Comparison of ENCODE assay signal across 1 cellular context in the genomic region with DNA sequence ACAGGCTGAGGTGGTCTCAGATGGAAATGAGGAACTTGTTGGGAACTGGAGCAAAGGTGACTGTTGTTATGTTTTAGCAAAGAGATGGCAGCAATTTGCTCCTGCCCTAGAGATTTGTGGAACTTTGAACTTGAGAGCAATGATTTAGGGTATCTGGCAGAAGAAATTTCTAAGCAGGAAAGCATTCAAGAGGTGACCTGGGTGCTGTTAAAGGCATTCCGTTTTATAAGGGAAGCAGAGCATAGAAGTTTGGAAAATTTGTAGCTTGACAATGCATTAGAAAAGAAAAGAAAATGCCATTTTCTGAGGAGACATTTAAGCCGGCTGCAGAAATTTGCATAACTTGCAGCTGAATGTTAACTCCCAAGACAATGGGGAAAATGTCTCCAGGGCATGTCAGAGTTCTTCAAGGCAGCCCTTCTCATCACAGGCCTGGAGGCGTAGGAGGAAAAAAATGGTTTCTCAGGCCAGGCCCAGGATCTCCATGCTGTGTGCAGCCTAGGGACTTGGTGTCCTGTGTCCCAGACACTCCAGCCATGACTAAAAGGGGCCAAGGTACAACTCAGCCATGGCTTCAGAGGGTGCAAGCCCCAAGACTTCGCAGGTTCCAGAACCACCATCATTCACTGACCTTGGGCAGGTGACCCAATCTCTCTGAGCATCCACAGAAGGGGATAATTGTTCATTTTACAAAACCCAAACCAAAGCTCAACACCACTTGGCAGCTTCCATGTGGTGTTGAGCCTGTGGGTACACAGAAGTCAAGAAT. TPM values are rescaled to one million over a fixed set of nuclear protein-coding genes. Genes with fewer than 3 reads are reported as not detected.
"Had no signal": no experiment of that assay in that cellular context is flagged by ENCODE, and none has a peak within 500 bp of the region (broad histone marks: within the 10 kb centered on the region; RNA-seq: fewer than 3 reads in every experiment).

No MANE protein-coding gene starts in this region.

RNA-seq across cellular contexts. Expression of a gene that starts 8.0 kb away (rescaled TPM):
- total RNA-seq: naive thymus-derived CD8-positive, alpha-beta T cell had no signal
